In the genomic region with DNA sequence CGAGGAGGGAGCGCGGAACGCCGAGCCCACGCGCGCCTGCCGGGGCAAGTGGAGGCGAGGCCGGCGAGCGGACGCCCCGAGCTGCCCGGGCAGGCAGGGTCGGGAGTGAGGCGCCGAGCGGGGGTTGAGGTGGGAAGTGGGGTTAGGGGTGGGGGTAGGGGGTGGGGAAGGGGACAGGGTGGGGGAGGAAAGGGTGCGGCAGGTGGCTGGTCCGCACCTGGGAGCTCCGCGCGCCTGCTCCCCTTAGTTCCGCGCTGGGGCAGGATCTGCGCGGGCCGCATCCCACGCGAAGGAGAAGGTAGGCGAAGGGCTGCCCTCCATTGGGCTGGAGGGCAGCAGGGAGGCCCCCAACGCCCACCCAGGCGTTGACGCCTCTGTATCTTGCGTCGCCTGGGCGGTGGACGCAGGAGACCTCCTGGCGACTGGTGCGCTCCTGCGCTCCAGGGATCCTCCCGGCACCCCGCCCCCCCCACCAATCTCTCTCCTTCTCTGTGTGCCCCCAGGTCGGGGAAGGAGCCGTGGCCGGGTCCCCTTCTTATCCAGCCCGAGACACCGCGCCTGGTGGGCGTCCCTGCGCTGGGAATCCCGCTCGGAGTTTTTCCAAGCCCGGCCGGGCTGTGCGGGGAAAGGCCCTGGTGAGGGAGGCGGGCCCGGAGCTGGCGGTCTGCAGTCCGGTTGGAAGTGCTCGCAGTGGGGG, we compare ENCODE assay signal across 8 cellular contexts. TPM values are rescaled to one million over a fixed set of nuclear protein-coding genes. Genes with fewer than 3 reads are reported as not detected.
DNase-seq lines count a peak whose midpoint lies in the region; ATAC-seq, FAIRE-seq and TF ChIP-seq lines count a peak whose summit lies in the region.

No MANE protein-coding gene starts in this region.

- peak in 1 of 2 experiments; percentile 27; a peak in 3 of 6 replicates for ATAC-seq in A549
- no peak for ATAC-seq in activated CD4-positive, CD25-positive, alpha-beta regulatory T cell treated with anti-CD3 and anti-CD28 coated beads, Interleukin-2, amount 50 U/mL, for 24 hours

- no peak for DNase-seq in A549 (ENCODE audit: low read depth in 1 of 2, low spot score in 1 of 2)
- no peak for DNase-seq in breast epithelium (ENCODE audit: low spot score in 2 of 2)
- no peak for DNase-seq in transverse colon
- DNase-seq in stimulated activated CD4-positive, alpha-beta T cell treated with anti-CD3 and anti-CD28 coated beads, Interleukin-4, amount 100 ng/mL, for 24 hours = no peak
- DNase-seq in anterior cingulate cortex (lab: John Stamatoyannopoulos, UW) = no peak

- H3K36me3 ChIP-seq in HUES6 (ENCODE audit: control insufficient read depth, insufficient read depth, low read length) (no peaks in the 10 kb centered on the region), breast epithelium (no peaks in the 10 kb centered on the region), muscle layer of colon (ENCODE audit: insufficient read depth, low read length) (no peaks in the 10 kb centered on the region), transverse colon (no peaks in the 10 kb centered on the region)

- TF ChIP-seq CTCF in A549 (IDR thresholded peaks at IDR 0.05) (no peak), breast epithelium (IDR thresholded peaks at IDR 0.05) (no peak), transverse colon (IDR thresholded peaks at IDR 0.05) (no peak)

- H3K9ac ChIP-seq in HUES6 (ENCODE audit: low read length) = no peak overlapping the region
- no peak overlapping the region for H3K9ac ChIP-seq in muscle layer of colon (ENCODE audit: low read length)

- peak overlapping the region; percentile 43 for H3K4me3 ChIP-seq in A549
- H3K4me3 ChIP-seq in HUES6 (ENCODE audit: low read depth, low read length) = peak overlapping the region; percentile 59
- peak overlapping the region; percentile 29 to 67 (median 43) for H3K4me3 ChIP-seq in breast epithelium
- H3K4me3 ChIP-seq in muscle layer of colon (ENCODE audit: low read depth in 1 of 2, low read length in 2 of 2) = peak overlapping the region; percentile 38 to 42
- H3K4me3 ChIP-seq in transverse colon = peak overlapping the region in 2 of 4 donors; percentile 23 to 47

- CTCF ChIA-PET in A549 (lab: Yijun Ruan, JAX) = interaction anchor here (1.0 to 3.7 kb wide), 4 partner anchors 17 to 266 kb away, joined by 3 to 22 read pairs (median 4); no protein-coding TSS in a partner anchor

- POLR2A ChIA-PET in A549 (lab: Yijun Ruan, JAX) = interaction anchor here (0.6 kb wide), 1 partner anchor 10 kb away, joined by 4 read pairs; no protein-coding TSS in a partner anchor

- TF ChIP-seq POLR2A in A549 (IDR thresholded peaks at IDR 0.05; ENCODE audit: low read length) (no peak), breast epithelium (IDR thresholded peaks at IDR 0.05) (no peak), transverse colon (IDR thresholded peaks at IDR 0.05) (no peak)

- no peak for TF ChIP-seq RAD21 in A549 (conservative IDR thresholded peaks at IDR 0.05 in 1 of 2, IDR thresholded peaks at IDR 0.05 in 1 of 2)

- TF ChIP-seq EP300 in A549 (IDR thresholded peaks at IDR 0.05) = no peak
- TF ChIP-seq EP300 in transverse colon (IDR thresholded peaks at IDR 0.05; ENCODE audit: low read depth) = no peak

- FAIRE-seq in A549 (lab: Jason Lieb, UNC) = no peak

- intact Hi-C loops in breast epithelium (cut with DNase I; ENCODE audit: low total_unique reads) = no loop called here
- intact Hi-C loops in transverse colon (cut with DNase I; ENCODE audit: low total_unique reads) = no loop called here

- H3K9me3 ChIP-seq in A549 (no peaks in the 10 kb centered on the region), HUES6 (ENCODE audit: control insufficient read depth, insufficient read depth, low read depth, low read length) (no peaks in the 10 kb centered on the region), breast epithelium (no peaks in the 10 kb centered on the region), muscle layer of colon (ENCODE audit: low read length) (no peaks in the 10 kb centered on the region), transverse colon (no peaks in the 10 kb centered on the region)

- in situ Hi-C loops in transverse colon (cut with MboI; ENCODE audit: low pct_ligation_motif_present in 1 of 4, low pct_unique_long_range_greater_than_20kb in 1 of 4, low sequenced_read_pairs in 3 of 4) = no loop called here

- H3K27me3 ChIP-seq in HUES6 (ENCODE audit: control insufficient read depth, insufficient read depth, low read length) (peaks cover 98% of the 10 kb centered on the region), breast epithelium (peaks cover 8 to 51% of the 10 kb centered on the region in 2 donors), muscle layer of colon (ENCODE audit: control insufficient read depth in 1 of 2, insufficient read depth in 2 of 2, low read length in 2 of 2) (peaks cover 30 to 62% of the 10 kb centered on the region in 2 donors), transverse colon (peaks cover 94% of the 10 kb centered on the region)

- H3K4me1 ChIP-seq in A549 = peaks cover 44% of the 10 kb centered on the region
- H3K4me1 ChIP-seq in HUES6 (ENCODE audit: control insufficient read depth, insufficient read depth, low read length) = peaks cover 30% of the 10 kb centered on the region
- peaks cover 10 to 23% of the 10 kb centered on the region in 2 donors for H3K4me1 ChIP-seq in breast epithelium
- H3K4me1 ChIP-seq in muscle layer of colon (ENCODE audit: insufficient read depth, low read length) = peaks cover 27% of the 10 kb centered on the region
- H3K4me1 ChIP-seq in transverse colon = peaks cover 10 to 53% (median 48%) of the 10 kb centered on the region in 4 donors

- WGBS in A549 (ENCODE audit: missing lambda C conversion rate) = 8% methylated on average over 42 of the region's 63 CpGs
- WGBS in transverse colon (ENCODE audit: low coverage in 1 of 2), 2 donors = 1% methylated on average over 41 of the region's 63 CpGs; no CpG with 5 or more reads in 1 of the 2 donors

- H3K27ac ChIP-seq in A549 (0 out of 6 replicates have a peak overlapping the region, but pooled peaks of 1 of the 2 experiments have one; percentile 22), HUES6 (ENCODE audit: low read depth, low read length) (no peak overlapping the region), breast epithelium (no peak overlapping the region), muscle layer of colon (ENCODE audit: low read depth, low read length) (no peak overlapping the region), transverse colon (no peak overlapping the region)

- peak overlapping the region; percentile 96 for H3K4me2 ChIP-seq in A549

TF ChIP-seq in A549, 52 proteins besides CTCF, POLR2A, EP300 and RAD21:
- TF ChIP-seq CEBPB (IDR thresholded peaks at IDR 0.05) (no peak), NFE2L2 (conservative IDR thresholded peaks at IDR 0.05; ENCODE audit: low read length) (no peak), BHLHE40 (IDR thresholded peaks at IDR 0.05; ENCODE audit: low read depth, low read length) (no peak), RNF2 (IDR thresholded peaks at IDR 0.05; ENCODE audit: borderline replicate concordance, low read depth) (peak; percentile 60; the same call in 1 of the 2 replicates), ZSCAN20 (CRISPR knock-in tag; IDR thresholded peaks at IDR 0.05) (no peak), CBX8 (IDR thresholded peaks at IDR 0.05) (no peak)
- TF ChIP-seq, protein P1, sequence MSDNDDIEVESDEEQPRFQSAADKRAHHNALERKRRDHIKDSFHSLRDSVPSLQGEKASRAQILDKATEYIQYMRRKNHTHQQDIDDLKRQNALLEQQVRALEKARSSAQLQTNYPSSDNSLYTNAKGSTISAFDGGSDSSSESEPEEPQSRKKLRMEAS (IDR thresholded peaks at IDR 0.05) = 0 out of 2 replicates have a peak, but pooled peaks have one; percentile 28
- TF ChIP-seq, protein P2, sequence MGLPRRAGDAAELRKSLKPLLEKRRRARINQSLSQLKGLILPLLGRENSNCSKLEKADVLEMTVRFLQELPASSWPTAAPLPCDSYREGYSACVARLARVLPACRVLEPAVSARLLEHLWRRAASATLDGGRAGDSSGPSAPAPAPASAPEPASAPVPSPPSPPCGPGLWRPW (IDR thresholded peaks at IDR 0.05) = no peak
- TF ChIP-seq, protein P3, sequence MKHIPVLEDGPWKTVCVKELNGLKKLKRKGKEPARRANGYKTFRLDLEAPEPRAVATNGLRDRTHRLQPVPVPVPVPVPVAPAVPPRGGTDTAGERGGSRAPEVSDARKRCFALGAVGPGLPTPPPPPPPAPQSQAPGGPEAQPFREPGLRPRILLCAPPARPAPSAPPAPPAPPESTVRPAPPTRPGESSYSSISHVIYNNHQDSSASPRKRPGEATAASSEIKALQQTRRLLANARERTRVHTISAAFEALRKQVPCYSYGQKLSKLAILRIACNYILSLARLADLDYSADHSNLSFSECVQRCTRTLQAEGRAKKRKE (CRISPR knock-in tag; IDR thresholded peaks at IDR 0.05; ENCODE audit: low read depth) = no peak

RNA-seq across cellular contexts. Expression of a gene that starts 51.3 kb away (rescaled TPM):
- polyA plus RNA-seq in A549 (2011; rRNA removed) (186 and 201 TPM in 2 replicates), A549 (2017; fragmentation: RNase III; extraction: RNeasy Plus Mini Kit Qiagen cat#74134 plus additional on column Dnase treatment) (105 to 111 TPM (median 109 TPM) in 3 replicates)
- polyA plus RNA-seq in A549 (2012; cell fraction: cytosol; rRNA removed) = 80.2 and 84.0 TPM in 2 replicates
- polyA plus RNA-seq in A549 (2012; cell fraction: nucleus; rRNA removed) = 34.3 and 46.9 TPM in 2 replicates
- 42.1 and 44.1 TPM in 2 replicates for polyA minus RNA-seq in A549 (2011; rRNA and poly(A)+ RNA removed)
- total RNA-seq in breast epithelium (10 to 100 TPM; 36.7 to 94.9 (median 48.3) TPM), transverse colon (10 to 100 TPM in 3 of 4 donors, not detected in 1; 32.7 to 45.6 (median 32.8) TPM)
